ENCODE assay signal across 31 cellular contexts in the genomic region with DNA sequence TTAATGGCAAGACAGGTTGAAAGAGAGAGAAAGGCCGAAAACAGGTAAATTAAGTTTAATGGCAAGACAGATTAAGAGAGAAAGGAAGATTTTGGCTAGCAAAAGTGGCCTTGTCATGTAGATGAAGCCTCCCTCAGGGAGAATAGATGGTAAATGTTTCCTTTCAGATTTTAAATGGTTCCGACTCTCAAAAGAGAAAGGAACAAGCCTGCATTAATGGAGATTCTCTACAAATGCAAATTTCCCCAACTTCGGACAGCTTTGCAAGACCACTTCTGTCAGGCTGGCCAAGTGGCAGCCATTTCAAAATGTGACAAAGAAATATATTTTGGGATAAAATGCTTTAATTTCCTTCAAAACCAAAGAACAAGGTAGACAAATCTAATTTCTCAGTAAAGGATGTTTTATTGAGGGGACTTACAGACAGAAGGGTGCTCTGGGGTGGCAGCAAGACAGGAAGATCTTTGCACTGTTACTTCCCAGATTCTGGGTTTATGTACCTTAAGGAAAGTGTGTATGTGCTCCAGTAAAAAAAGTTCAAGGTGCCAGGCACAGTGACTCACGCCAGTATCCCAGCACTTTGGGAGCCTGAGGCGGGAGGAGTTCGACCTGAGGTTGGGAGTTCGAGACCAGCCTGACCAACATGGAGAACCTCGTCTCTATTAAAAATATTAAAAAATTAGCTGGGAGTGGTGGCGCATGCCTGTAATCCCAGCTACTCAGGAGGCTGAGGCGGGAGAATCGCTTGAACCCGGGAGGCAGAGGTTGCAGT.
"Had no signal": no experiment of that assay in that cellular context is flagged by ENCODE, and none has a peak within 500 bp of the region (broad histone marks: within the 10 kb centered on the region; RNA-seq: fewer than 3 reads in every experiment).

No MANE protein-coding gene starts in this region.

- H3K27ac ChIP-seq: breast epithelium, foreskin keratinocyte, heart left ventricle, pancreas, prostate gland, skin epidermis, thoracic aorta, WERI-Rb-1 had no signal

- H3K9me3 ChIP-seq: breast epithelium, pancreas, prostate gland, thoracic aorta had no signal

- H3K36me3 Mint-ChIP-seq: naive B cell had no signal

- H3K36me3 ChIP-seq: breast epithelium, heart left ventricle, pancreas, prostate gland, thoracic aorta, WERI-Rb-1 had no signal

- H3K4me1 ChIP-seq: breast epithelium, foreskin keratinocyte, heart left ventricle, pancreas, prostate gland had no signal

- H3K27me3 Mint-ChIP-seq: activated CD4-positive, alpha-beta memory T cell treated with anti-CD3 and anti-CD28 coated beads, Interleukin-2, amount 10 ng/mL, durations not matched to agents 7 days and 5 days; activated CD4-positive, alpha-beta T cell treated with anti-CD3 and anti-CD28 coated beads, Interleukin-2, amount 10 ng/mL, durations not matched to agents 24 days and 14 days; activated naive CD8-positive, alpha-beta T cell treated with anti-CD3 and anti-CD28 coated beads, Interleukin-2, amount 50 U/mL, for 24 hours; activated T-cell treated with anti-CD3 and anti-CD28 coated beads, Interleukin-2, amount 50 U/mL, for 24 hours; naive B cell; T-helper 17 cell had no signal

- H3K4me1 Mint-ChIP-seq: activated CD4-positive, alpha-beta memory T cell treated with anti-CD3 and anti-CD28 coated beads, Interleukin-2, amount 10 ng/mL, durations not matched to agents 7 days and 5 days; activated CD4-positive, alpha-beta T cell treated with anti-CD3 and anti-CD28 coated beads, Interleukin-2, amount 10 ng/mL, durations not matched to agents 24 days and 14 days; activated naive CD8-positive, alpha-beta T cell treated with anti-CD3 and anti-CD28 coated beads, Interleukin-2, amount 50 U/mL, for 24 hours; naive B cell; T-helper 17 cell had no signal

- H3K4me3 Mint-ChIP-seq: activated CD4-positive, alpha-beta memory T cell treated with anti-CD3 and anti-CD28 coated beads, Interleukin-2, amount 10 ng/mL, durations not matched to agents 7 days and 5 days; activated CD4-positive, alpha-beta T cell treated with anti-CD3 and anti-CD28 coated beads, Interleukin-2, amount 10 ng/mL, durations not matched to agents 24 days and 14 days; activated naive CD8-positive, alpha-beta T cell treated with anti-CD3 and anti-CD28 coated beads, Interleukin-2, amount 50 U/mL, for 24 hours; activated T-cell treated with anti-CD3 and anti-CD28 coated beads, Interleukin-2, amount 50 U/mL, for 24 hours; mesothelial cell of epicardium; naive B cell; T-helper 17 cell had no signal

- H3K9me3 Mint-ChIP-seq: activated CD4-positive, alpha-beta T cell treated with anti-CD3 and anti-CD28 coated beads, Interleukin-2, amount 10 ng/mL, durations not matched to agents 24 days and 14 days had no signal

- ATAC-seq: activated naive CD8-positive, alpha-beta T cell treated with anti-CD3 and anti-CD28 coated beads, Interleukin-2, amount 50 U/mL, for 24 hours; esophagus mucosa; foreskin keratinocyte; heart left ventricle; left ventricle myocardium superior; pancreas; sciatic nerve; stimulated activated naive CD8-positive, alpha-beta T cell treated with anti-CD3 and anti-CD28 coated beads, Interleukin-15, Interleukin-2, amounts not matched to agents 100 U/mL and 50 U/mL, for 24 hours; T-helper 17 cell had no signal

- DNase-seq: activated CD4-positive, alpha-beta memory T cell treated with anti-CD3 and anti-CD28 coated beads, Interleukin-2, amount 10 ng/mL, durations not matched to agents 7 days and 5 days; activated CD4-positive, alpha-beta T cell treated with anti-CD3 and anti-CD28 coated beads, Interleukin-2, amount 10 ng/mL, durations not matched to agents 24 days and 14 days; activated CD4-positive, CD25-positive, alpha-beta regulatory T cell treated with anti-CD3 and anti-CD28 coated beads, Interleukin-2, amount 50 U/mL, for 72 hours; activated CD8-positive, alpha-beta memory T cell treated with anti-CD3 and anti-CD28 coated beads, Interleukin-2, amount 50 U/mL, for 48 hours; activated gamma-delta T cell treated with Interleukin-2 at 50 U/mL for 16 hours; activated naive CD4-positive, alpha-beta T cell treated with anti-CD3 and anti-CD28 coated beads, Interleukin-2, amount 50 U/mL, for 16 hours; activated naive CD8-positive, alpha-beta T cell treated with anti-CD3 and anti-CD28 coated beads, Interleukin-2, amount 50 U/mL, for 24 hours; activated T-cell treated with anti-CD3 and anti-CD28 coated beads, Interleukin-2, amount 50 U/mL, for 24 hours; amygdala; central memory CD4-positive, alpha-beta T cell; foreskin keratinocyte; heart left ventricle; hypothalamus; left ventricle myocardium superior; naive B cell; pancreas; retina; stimulated activated CD4-positive, alpha-beta T cell treated with anti-CD3 and anti-CD28 coated beads, Interleukin-12 subunit alpha, Interleukin-12 subunit beta, amount 100 ng/mL, for 4 hours; stimulated activated CD4-positive, alpha-beta T cell treated with anti-CD3 and anti-CD28 coated beads, Interleukin-4, amount 100 ng/mL, for 1 hour; stimulated activated naive CD8-positive, alpha-beta T cell treated with anti-CD3 and anti-CD28 coated beads, Interleukin-15, Interleukin-2, amounts not matched to agents 100 U/mL and 50 U/mL, for 24 hours; T-helper 17 cell; T1000; trophoblast cell; WERI-Rb-1 had no signal

- H3K27ac Mint-ChIP-seq: activated CD4-positive, alpha-beta memory T cell treated with anti-CD3 and anti-CD28 coated beads, Interleukin-2, amount 10 ng/mL, durations not matched to agents 7 days and 5 days; activated CD4-positive, alpha-beta T cell treated with anti-CD3 and anti-CD28 coated beads, Interleukin-2, amount 10 ng/mL, durations not matched to agents 24 days and 14 days; activated naive CD8-positive, alpha-beta T cell treated with anti-CD3 and anti-CD28 coated beads, Interleukin-2, amount 50 U/mL, for 24 hours; activated T-cell treated with anti-CD3 and anti-CD28 coated beads, Interleukin-2, amount 50 U/mL, for 24 hours; mesothelial cell of epicardium; naive B cell; T-helper 17 cell had no signal

- H3K4me3 ChIP-seq: breast epithelium, heart left ventricle, pancreas, prostate gland, skin epidermis, thoracic aorta had no signal

- H3K27me3 ChIP-seq: breast epithelium, foreskin keratinocyte, heart left ventricle, pancreas had no signal
